14 cellular contexts compared by ENCODE assay signal in genomic region chr6:137025786-137026730, GRCh38. TPM values are rescaled to one million over a fixed set of nuclear protein-coding genes. Genes with fewer than 3 reads are reported as not detected.
DNase-seq lines count a peak whose midpoint lies in the region; ATAC-seq, FAIRE-seq and TF ChIP-seq lines count a peak whose summit lies in the region.
"Had no signal": no experiment of that assay in that cellular context is flagged by ENCODE, and none has a peak within 500 bp of the region (broad histone marks: within the 10 kb centered on the region; RNA-seq: fewer than 3 reads in every experiment).

No MANE protein-coding gene starts in this region.

- no peaks in the 10 kb centered on the region for H3K79me2 ChIP-seq in astrocyte (ENCODE audit: insufficient read depth, low read length)

- H3K4me3 ChIP-seq in astrocyte (ENCODE audit: insufficient read depth, low read depth, low read length) = no peak overlapping the region
- peak overlapping the region in 1 of 2 donors; percentile 28 for H3K4me3 ChIP-seq in mucosa of rectum (ENCODE audit: low read length in 2 of 2)
- H3K4me3 ChIP-seq in psoas muscle = no peak overlapping the region
- H3K4me3 ChIP-seq: BLaER1 treated with 17β-estradiol and CSF1 and Interleukin-3, amounts not matched to agents 10 nM and 100 nM; upper lobe of left lung had no signal

- no peak overlapping the region for H3K4me2 ChIP-seq in astrocyte (ENCODE audit: low read length)
- H3K4me2 ChIP-seq: BLaER1 treated with 17β-estradiol and CSF1 and Interleukin-3, amounts not matched to agents 10 nM and 100 nM had no signal

- DNase-seq in ELR (ENCODE audit: low read depth) (peak; percentile 17), astrocyte (ENCODE audit: low read depth) (peak; percentile 78), psoas muscle (no peak), NCI-H82 treated with DMSO at 0.1 percent for 48 hours (lab: John Stamatoyannopoulos, UW; ENCODE audit: unreplicated experiment) (no peak)
- DNase-seq: anterior cingulate cortex, kidney glomerular epithelial cell, NCI-H446 treated with DMSO at 0.1 percent for 48 hours, SW 1271, upper lobe of left lung had no signal

- no peak for TF ChIP-seq CTCF in astrocyte (IDR thresholded peaks at IDR 0.05; ENCODE audit: insufficient read depth, low read depth, low read length)
- no peak for TF ChIP-seq CTCF in psoas muscle (IDR thresholded peaks at IDR 0.05)

- H3K36me3 ChIP-seq in astrocyte (ENCODE audit: insufficient read depth, low read length) = no peaks in the 10 kb centered on the region
- H3K36me3 ChIP-seq in mucosa of rectum (ENCODE audit: control insufficient read depth in 2 of 2, insufficient read depth in 2 of 2, low read length in 2 of 2) = no peaks in the 10 kb centered on the region
- H3K36me3 ChIP-seq in psoas muscle (ENCODE audit: insufficient read depth in 1 of 2, low read depth in 1 of 2) = no peaks in the 10 kb centered on the region
- H3K36me3 ChIP-seq: BLaER1 treated with 17β-estradiol and CSF1 and Interleukin-3, amounts not matched to agents 10 nM and 100 nM; upper lobe of left lung had no signal

- peaks cover 10% of the 10 kb centered on the region for H3K27me3 ChIP-seq in astrocyte (ENCODE audit: insufficient read depth, low read length)
- peaks cover 0 to 2% of the 10 kb centered on the region in 2 donors for H3K27me3 ChIP-seq in mucosa of rectum (ENCODE audit: control insufficient read depth in 2 of 2, insufficient read depth in 2 of 2, low read length in 2 of 2)
- H3K27me3 ChIP-seq in psoas muscle (ENCODE audit: insufficient read depth in 3 of 3, low read length in 2 of 3) = peaks cover 0 to 3% (median 1%) of the 10 kb centered on the region in 3 donors
- H3K27me3 ChIP-seq: upper lobe of left lung had no signal

- H3K36me3 Mint-ChIP-seq in astrocyte (ENCODE audit: low read depth, unreplicated experiment) = no peaks in the 10 kb centered on the region

- no peak overlapping the region for H3K4me3 Mint-ChIP-seq in astrocyte (ENCODE audit: unreplicated experiment)

- no peaks in the 10 kb centered on the region for H3K9me3 Mint-ChIP-seq in astrocyte (ENCODE audit: unreplicated experiment)

- ATAC-seq in HG03139 (IDR thresholded peaks at IDR 0.05; ENCODE audit: unreplicated experiment) = peak; percentile 44
- ATAC-seq in psoas muscle = no peak
- ATAC-seq in GM21526 (IDR thresholded peaks at IDR 0.05; ENCODE audit: low FRiP score, unreplicated experiment) = no peak
- ATAC-seq in HG02759 (IDR thresholded peaks at IDR 0.05; ENCODE audit: unreplicated experiment) = no peak

- H3K27ac Mint-ChIP-seq in astrocyte (ENCODE audit: unreplicated experiment) = no peak overlapping the region

- no peaks in the 10 kb centered on the region for H4K20me1 ChIP-seq in astrocyte (ENCODE audit: insufficient read depth, low read length)
- H4K20me1 ChIP-seq: BLaER1 treated with 17β-estradiol and CSF1 and Interleukin-3, amounts not matched to agents 10 nM and 100 nM had no signal

- FAIRE-seq in astrocyte (lab: Jason Lieb, UNC) = no peak

- H2AFZ ChIP-seq in astrocyte (ENCODE audit: low read depth, low read length) = no peak overlapping the region

- no peak overlapping the region for H3K9ac ChIP-seq in astrocyte (ENCODE audit: low read length)
- no peak overlapping the region for H3K9ac ChIP-seq in mucosa of rectum (ENCODE audit: low read depth in 1 of 2, low read length in 2 of 2)
- H3K9ac ChIP-seq: BLaER1 treated with 17β-estradiol and CSF1 and Interleukin-3, amounts not matched to agents 10 nM and 100 nM had no signal

- H3K4me1 ChIP-seq in astrocyte (ENCODE audit: insufficient read depth, low read length) = no peaks in the 10 kb centered on the region
- H3K4me1 ChIP-seq in mucosa of rectum (ENCODE audit: control insufficient read depth in 2 of 2, insufficient read depth in 2 of 2, low read length in 2 of 2) = peaks cover 12 to 17% of the 10 kb centered on the region in 2 donors
- H3K4me1 ChIP-seq in psoas muscle = no peaks in the 10 kb centered on the region
- H3K4me1 ChIP-seq: BLaER1 treated with 17β-estradiol and CSF1 and Interleukin-3, amounts not matched to agents 10 nM and 100 nM; upper lobe of left lung had no signal

- H3K27me3 Mint-ChIP-seq in astrocyte (ENCODE audit: low read depth, unreplicated experiment) = peaks cover 20% of the 10 kb centered on the region

- no peak overlapping the region for H3K27ac ChIP-seq in astrocyte (ENCODE audit: low read depth, low read length)
- peak overlapping the region; percentile 56 to 78 for H3K27ac ChIP-seq in mucosa of rectum (ENCODE audit: low read depth in 2 of 2, low read length in 2 of 2)
- H3K27ac ChIP-seq in psoas muscle = no peak overlapping the region
- H3K27ac ChIP-seq: BLaER1 treated with 17β-estradiol and CSF1 and Interleukin-3, amounts not matched to agents 10 nM and 100 nM; upper lobe of left lung had no signal

- H3K9me3 ChIP-seq in astrocyte (ENCODE audit: insufficient read depth, low read depth, low read length) (no peaks in the 10 kb centered on the region), mucosa of rectum (ENCODE audit: control insufficient read depth in 2 of 2, low read length in 2 of 2) (no peaks in the 10 kb centered on the region), psoas muscle (no peaks in the 10 kb centered on the region)
- H3K9me3 ChIP-seq: BLaER1 treated with 17β-estradiol and CSF1 and Interleukin-3, amounts not matched to agents 10 nM and 100 nM; upper lobe of left lung had no signal

- peaks cover 3% of the 10 kb centered on the region for H3K4me1 Mint-ChIP-seq in astrocyte (ENCODE audit: low read depth, unreplicated experiment)

- WGBS in psoas muscle, 3 donors = 76 to 78% (median 76%) methylated on average over 8 of the region's 8 CpGs

- intact Hi-C loops in psoas muscle (cut with DNase I) = no loop called here

RNA-seq across cellular contexts. Expression of gene IL20RA, which starts 18.7 kb away (rescaled TPM):
- 0.07 and 0.17 TPM in 2 replicates for total RNA-seq in astrocyte
- under 1 TPM in 3 of 4 donors, not detected in 1; 0.07 to 0.94 (median 0.40) TPM for total RNA-seq in psoas muscle
- under 1 TPM; 0.04 to 0.23 (median 0.05) TPM for polyA plus RNA-seq in psoas muscle

Comparison
In these comparisons a context has a peak if more than half of its experiments do, and no peak if none do; other contexts are left out.
1. DNase-seq: peak in ELR (single experiment) and astrocyte (single experiment); none in psoas muscle (0 of 2) and NCI-H82 treated with DMSO at 0.1 percent for 48 hours (single experiment).
2. H3K27ac ChIP-seq: peak in mucosa of rectum (2 of 2); none in astrocyte (single experiment) and psoas muscle (single experiment).